8 cellular contexts compared by ENCODE assay signal in genomic region chr10:71708301-71708703, GRCh38. TPM values are rescaled to one million over a fixed set of nuclear protein-coding genes. Genes with fewer than 3 reads are reported as not detected.
DNase-seq lines count a peak whose midpoint lies in the region; ATAC-seq and TF ChIP-seq lines count a peak whose summit lies in the region.

No MANE protein-coding gene starts in this region.

- CTCF ChIA-PET in activated CD8-positive, alpha-beta T cell treated with anti-CD3 and anti-CD28 coated beads, Interleukin-2, amount 10 ng/mL, durations not matched to agents 7 days and 5 days (lab: Charles Lee): interaction anchor here (0.8 to 4.9 kb wide), 49 partner anchors 8 to 391 kb away, joined by 3 to 121 read pairs (median 5); partner anchors contain the start of genes CDH23, SLC29A3 and VSIR

- no peak overlapping the region for H3K18ac ChIP-seq in mesendoderm (ENCODE audit: low read length)

- no peak overlapping the region for H4K8ac ChIP-seq in mesendoderm (ENCODE audit: low read depth, low read length)

- in situ Hi-C loops in ACHN (cut with HindIII; ENCODE audit: low pct_ligation_motif_present, low pct_unique_long_range_greater_than_20kb, low sequenced_read_pairs): no loop called here

- H3K27me3 Mint-ChIP-seq in activated CD8-positive, alpha-beta T cell treated with anti-CD3 and anti-CD28 coated beads, Interleukin-2, amount 10 ng/mL, durations not matched to agents 7 days and 5 days (ENCODE audit: low read depth): no peaks in the 10 kb centered on the region

- no peaks in the 10 kb centered on the region for H3K79me2 ChIP-seq in mesendoderm (ENCODE audit: control insufficient read depth, insufficient read depth, low read length)

- H3K4me3 Mint-ChIP-seq in activated CD8-positive, alpha-beta T cell treated with anti-CD3 and anti-CD28 coated beads, Interleukin-2, amount 10 ng/mL, durations not matched to agents 7 days and 5 days: no peak overlapping the region

- DNase-seq in GM06990 (ENCODE audit: extremely low read depth, insufficient read length) (peak; percentile 59), NAMALWA (ENCODE audit: low spot score) (peak; percentile 53), mesendoderm (peak; percentile 69), ACHN (no peak)
- peak; percentile 68 for DNase-seq in activated CD8-positive, alpha-beta T cell treated with anti-CD3 and anti-CD28 coated beads, Interleukin-2, amount 10 ng/mL, durations not matched to agents 7 days and 5 days
- peak; percentile 41 for DNase-seq in effector CD8-positive, alpha-beta T cell (lab: John Stamatoyannopoulos, UW)
- DNase-seq in stimulated activated naive CD8-positive, alpha-beta T cell treated with anti-CD3 and anti-CD28 coated beads, Interleukin-15, Interleukin-2, amounts not matched to agents 100 U/mL and 50 U/mL, for 24 hours: peak; percentile 79

- H2AK5ac ChIP-seq in mesendoderm (ENCODE audit: low read length): no peak overlapping the region

- H3K9ac ChIP-seq in mesendoderm (ENCODE audit: low read length): no peak overlapping the region

- ATAC-seq in activated CD8-positive, alpha-beta T cell treated with anti-CD3 and anti-CD28 coated beads, Interleukin-2, amount 10 ng/mL, durations not matched to agents 7 days and 5 days: peak; percentile 42
- ATAC-seq in stimulated activated naive CD8-positive, alpha-beta T cell treated with anti-CD3 and anti-CD28 coated beads, Interleukin-15, Interleukin-2, amounts not matched to agents 100 U/mL and 50 U/mL, for 24 hours: no peak
- no peak for ATAC-seq in GM21723 (IDR thresholded peaks at IDR 0.05; ENCODE audit: unreplicated experiment)

- no peak overlapping the region for H2BK15ac ChIP-seq in mesendoderm (replicated peaks; ENCODE audit: low read depth)

- no peak overlapping the region for H3K4ac ChIP-seq in mesendoderm (ENCODE audit: low read depth, low read length)

- no peak overlapping the region for H2BK5ac ChIP-seq in mesendoderm (ENCODE audit: low read length)

- H3K27ac ChIP-seq in mesendoderm (ENCODE audit: low read depth, low read length): no peak overlapping the region

- H3K36me3 Mint-ChIP-seq in activated CD8-positive, alpha-beta T cell treated with anti-CD3 and anti-CD28 coated beads, Interleukin-2, amount 10 ng/mL, durations not matched to agents 7 days and 5 days (ENCODE audit: low read depth): no peaks in the 10 kb centered on the region

- peak overlapping the region; percentile 11 for H3K4me2 ChIP-seq in mesendoderm (ENCODE audit: low read length)

- no peak overlapping the region for H2BK120ac ChIP-seq in mesendoderm (ENCODE audit: low read depth, low read length)

- H3K4me3 ChIP-seq in GM06990 (replicated peaks; ENCODE audit: low read depth, low read length) (no peak overlapping the region), mesendoderm (ENCODE audit: low read length) (no peak overlapping the region)

- TF ChIP-seq CTCF in GM06990 (IDR thresholded peaks at IDR 0.05; ENCODE audit: insufficient read depth, low read length, poor library complexity, severe bottlenecking): peak; percentile 96

- H3K36me3 ChIP-seq in GM06990 (ENCODE audit: control insufficient read depth, insufficient read depth, low read length): no peaks in the 10 kb centered on the region
- H3K36me3 ChIP-seq in mesendoderm (ENCODE audit: control insufficient read depth, insufficient read depth, low read length): no peaks in the 10 kb centered on the region

- WGBS in mesendoderm (ENCODE audit: extremely low coverage, insufficient coverage, low lambda C conversion rate): no CpG with 5 or more reads among the region's 10 CpGs

- peak overlapping the region; percentile 55 for H3K27ac Mint-ChIP-seq in activated CD8-positive, alpha-beta T cell treated with anti-CD3 and anti-CD28 coated beads, Interleukin-2, amount 10 ng/mL, durations not matched to agents 7 days and 5 days

- H3K4me1 Mint-ChIP-seq in activated CD8-positive, alpha-beta T cell treated with anti-CD3 and anti-CD28 coated beads, Interleukin-2, amount 10 ng/mL, durations not matched to agents 7 days and 5 days (ENCODE audit: low read depth): peaks cover 55% of the 10 kb centered on the region

- no peak overlapping the region for H4K5ac ChIP-seq in mesendoderm (ENCODE audit: low read length)

- no peak overlapping the region for H3K23ac ChIP-seq in mesendoderm (ENCODE audit: low read length)

- H3K56ac ChIP-seq in mesendoderm (ENCODE audit: low read length): no peak overlapping the region

- H3K4me1 ChIP-seq in mesendoderm (ENCODE audit: control insufficient read depth, low read depth, low read length): no peaks in the 10 kb centered on the region

- H3K79me1 ChIP-seq in mesendoderm (ENCODE audit: low read length): no peaks in the 10 kb centered on the region

- no peaks in the 10 kb centered on the region for H3K9me3 Mint-ChIP-seq in activated CD8-positive, alpha-beta T cell treated with anti-CD3 and anti-CD28 coated beads, Interleukin-2, amount 10 ng/mL, durations not matched to agents 7 days and 5 days (ENCODE audit: insufficient read depth)

- POLR2A ChIA-PET in activated CD8-positive, alpha-beta T cell treated with anti-CD3 and anti-CD28 coated beads, Interleukin-2, amount 10 ng/mL, durations not matched to agents 7 days and 5 days (lab: Charles Lee): interaction anchor here (1.0 to 1.4 kb wide), 2 partner anchors 10 to 19 kb away, joined by 3 to 5 read pairs; no protein-coding TSS in a partner anchor

- no peaks in the 10 kb centered on the region for H3K27me3 ChIP-seq in GM06990 (replicated peaks; ENCODE audit: control insufficient read depth, insufficient read depth, low read length)
- H3K27me3 ChIP-seq in mesendoderm (ENCODE audit: insufficient read depth, low read length, poor library complexity): no peaks in the 10 kb centered on the region

RNA-seq across cellular contexts. Expression of gene C10orf105, which starts 11.3 kb away (rescaled TPM):
- total RNA-seq in activated CD8-positive, alpha-beta T cell treated with anti-CD3 and anti-CD28 coated beads, Interleukin-2, amount 10 ng/mL, durations not matched to agents 7 days and 5 days: 1 to 10 TPM in 1 of 2 experiments, under 1 TPM in 1; 0.73 to 1.1 TPM
- polyA plus RNA-seq in mesendoderm (2013, experiment 1 of 2): 0.29 TPM
- 0.25 TPM for polyA plus RNA-seq in mesendoderm (2013, experiment 2 of 2)
